In genomic region chr1:40792036-40792435, GRCh38 we compare ENCODE assay signal across 32 cellular contexts. TPM values are rescaled to one million over a fixed set of nuclear protein-coding genes. Genes with fewer than 3 reads are reported as not detected.
"Had no signal": no experiment of that assay in that cellular context is flagged by ENCODE, and none has a peak within 500 bp of the region (broad histone marks: within the 10 kb centered on the region; RNA-seq: fewer than 3 reads in every experiment).

No MANE protein-coding gene starts in this region.

- H3K4me1 ChIP-seq: SJCRH30 had no signal

- H3K27ac ChIP-seq: brain microvascular endothelial cell, SJCRH30, SK-N-MC had no signal

- H3K4me3 Mint-ChIP-seq: activated CD4-positive, alpha-beta T cell treated with anti-CD3 and anti-CD28 coated beads, Interleukin-2, amount 10 ng/mL, durations not matched to agents 24 days and 14 days; activated CD8-positive, alpha-beta T cell treated with anti-CD3 and anti-CD28 coated beads for 36 hours; activated naive CD8-positive, alpha-beta T cell treated with anti-CD3 and anti-CD28 coated beads for 36 hours; activated T-cell treated with anti-CD3 and anti-CD28 coated beads, Interleukin-2, amount 50 U/mL, for 72 hours; activated T-helper 17 cell treated with anti-CD3 and anti-CD28 coated beads, Interleukin-2, amount 50 U/mL, for 72 hours; T-helper 1 cell treated with Interleukin-12 subunit alpha and Interleukin-12 subunit beta and Interleukin-4 antibody, amounts not matched to agents 30 μg/mL and 1 μg/mL, for 36 hours; T-helper 2 cell treated with Interferon-gamma antibody and Interleukin-4, amounts not matched to agents 5 μg/mL and 100 μg/mL, for 36 hours had no signal

- ATAC-seq: activated CD8-positive, alpha-beta T cell treated with anti-CD3 and anti-CD28 coated beads for 36 hours; activated T-cell treated with anti-CD3 and anti-CD28 coated beads, Interleukin-2, amount 50 U/mL, for 72 hours; activated T-helper 17 cell treated with anti-CD3 and anti-CD28 coated beads, Interleukin-2, amount 50 U/mL, for 72 hours; Panc1 had no signal

- FAIRE-seq: TTC549 had no signal

- H3K36me3 ChIP-seq: brain microvascular endothelial cell, MG63, SJCRH30 had no signal

- H3K4me3 ChIP-seq: MG63, SJCRH30, SK-N-MC had no signal

- H3K27ac Mint-ChIP-seq: activated CD4-positive, alpha-beta T cell treated with anti-CD3 and anti-CD28 coated beads, Interleukin-2, amount 10 ng/mL, durations not matched to agents 24 days and 14 days; activated CD8-positive, alpha-beta T cell treated with anti-CD3 and anti-CD28 coated beads for 36 hours; activated naive CD8-positive, alpha-beta T cell treated with anti-CD3 and anti-CD28 coated beads for 36 hours; activated T-cell treated with anti-CD3 and anti-CD28 coated beads, Interleukin-2, amount 50 U/mL, for 72 hours; activated T-helper 17 cell treated with anti-CD3 and anti-CD28 coated beads, Interleukin-2, amount 50 U/mL, for 72 hours; T-helper 1 cell treated with Interleukin-12 subunit alpha and Interleukin-12 subunit beta and Interleukin-4 antibody, amounts not matched to agents 30 μg/mL and 1 μg/mL, for 36 hours; T-helper 2 cell treated with Interferon-gamma antibody and Interleukin-4, amounts not matched to agents 5 μg/mL and 100 μg/mL, for 36 hours had no signal

- DNase-seq: activated CD4-positive, alpha-beta T cell treated with anti-CD3 and anti-CD28 coated beads, Interleukin-2, amount 10 ng/mL, durations not matched to agents 24 days and 14 days; activated CD4-positive, alpha-beta T cell treated with anti-CD3 and anti-CD28 coated beads, Interleukin-2, amount 50 U/mL, for 4 hours; activated CD8-positive, alpha-beta T cell treated with anti-CD3 and anti-CD28 coated beads for 36 hours; activated effector memory CD4-positive, alpha-beta T cell treated with anti-CD3 and anti-CD28 coated beads, Interleukin-2, amount 50 U/mL, for 16 hours; activated naive CD4-positive, alpha-beta T cell; activated naive CD4-positive, alpha-beta T cell treated with anti-CD3 and anti-CD28 coated beads, Interleukin-2, amount 50 U/mL, for 16 hours; activated naive CD8-positive, alpha-beta T cell treated with anti-CD3 and anti-CD28 coated beads for 36 hours; activated T-cell treated with anti-CD3 and anti-CD28 coated beads, Interleukin-2, amount 50 U/mL, for 1 hour; activated T-cell treated with anti-CD3 and anti-CD28 coated beads, Interleukin-2, amount 50 U/mL, for 72 hours; amniotic stem cell; aorta; brain microvascular endothelial cell; central memory CD4-positive, alpha-beta T cell; Karpas-422; MG63; NCI-H1048; NCI-H1105 treated with DMSO at 0.1 percent for 48 hours; NCI-H1436; NCI-H1694; NCI-H1930; NCI-H510A; NCI-H526; NCI-H748 treated with DMSO at 0.1 percent for 48 hours; SHP77; SJCRH30 had no signal

- H3K9me3 ChIP-seq: MG63, SJCRH30 had no signal

- H3K36me3 Mint-ChIP-seq: activated naive CD8-positive, alpha-beta T cell treated with anti-CD3 and anti-CD28 coated beads for 36 hours had no signal

- H3K9me3 Mint-ChIP-seq: activated CD4-positive, alpha-beta T cell treated with anti-CD3 and anti-CD28 coated beads, Interleukin-2, amount 10 ng/mL, durations not matched to agents 24 days and 14 days; activated CD8-positive, alpha-beta T cell treated with anti-CD3 and anti-CD28 coated beads for 36 hours; activated naive CD8-positive, alpha-beta T cell treated with anti-CD3 and anti-CD28 coated beads for 36 hours; activated T-cell treated with anti-CD3 and anti-CD28 coated beads, Interleukin-2, amount 50 U/mL, for 72 hours; activated T-helper 17 cell treated with anti-CD3 and anti-CD28 coated beads, Interleukin-2, amount 50 U/mL, for 72 hours; T-helper 1 cell treated with Interleukin-12 subunit alpha and Interleukin-12 subunit beta and Interleukin-4 antibody, amounts not matched to agents 30 μg/mL and 1 μg/mL, for 36 hours; T-helper 2 cell treated with Interferon-gamma antibody and Interleukin-4, amounts not matched to agents 5 μg/mL and 100 μg/mL, for 36 hours had no signal

- H3K27me3 ChIP-seq: MG63 had no signal

- H3K27me3 Mint-ChIP-seq: activated CD8-positive, alpha-beta T cell treated with anti-CD3 and anti-CD28 coated beads for 36 hours; activated naive CD8-positive, alpha-beta T cell treated with anti-CD3 and anti-CD28 coated beads for 36 hours had no signal

RNA-seq across cellular contexts. Expression of gene KCNQ4, which starts 8.4 kb away (rescaled TPM):
- total RNA-seq: RPMI7951 had no signal
